In the genomic region with DNA sequence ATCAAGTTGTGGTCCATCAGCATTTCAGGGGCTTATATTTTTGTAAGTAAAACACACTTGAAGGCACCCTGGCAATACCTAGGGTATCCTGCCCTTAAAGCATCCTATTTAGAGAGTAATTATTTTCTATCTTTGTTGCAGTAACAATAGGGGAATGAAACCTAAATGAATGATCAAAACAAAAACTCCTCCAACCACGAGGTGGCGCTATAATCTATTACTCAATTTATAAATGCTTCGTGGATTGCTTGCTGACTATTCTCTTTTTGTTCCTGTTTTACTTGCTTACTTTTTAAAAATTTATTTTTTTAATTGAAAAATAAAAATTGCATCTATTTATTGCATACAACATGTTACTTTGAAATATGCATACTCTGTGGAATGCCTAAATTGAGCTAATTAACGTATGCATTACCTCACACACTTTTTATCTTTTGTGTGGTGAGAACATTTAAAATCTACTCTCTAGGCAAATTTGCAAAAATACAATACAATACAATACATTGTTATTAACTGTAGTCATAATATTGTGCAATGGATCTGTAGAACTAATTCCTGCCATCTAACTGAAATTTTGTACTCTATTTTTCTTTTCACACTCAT, we compare ENCODE assay signal across 9 cellular contexts.
DNase-seq lines count a peak whose midpoint lies in the region; ATAC-seq, FAIRE-seq and TF ChIP-seq lines count a peak whose summit lies in the region.
"Had no signal": no experiment of that assay in that cellular context is flagged by ENCODE, and none has a peak within 500 bp of the region (broad histone marks: within the 10 kb centered on the region; RNA-seq: fewer than 3 reads in every experiment).

No MANE protein-coding gene starts in this region.

- H3K27me3 ChIP-seq in H9 (ENCODE audit: insufficient read depth, low read length) = no peaks in the 10 kb centered on the region
- no peaks in the 10 kb centered on the region for H3K27me3 ChIP-seq in OCI-LY1 (ENCODE audit: insufficient read depth, low read length)

- no peaks in the 10 kb centered on the region for H3K79me2 ChIP-seq in H9 (ENCODE audit: insufficient read depth, low read length)
- H3K79me2 ChIP-seq in OCI-LY1 (ENCODE audit: insufficient read depth, low read length) = no peaks in the 10 kb centered on the region

- H4K20me1 ChIP-seq in H9 (ENCODE audit: control insufficient read depth, insufficient read depth, insufficient read length) = no peaks in the 10 kb centered on the region
- no peaks in the 10 kb centered on the region for H4K20me1 ChIP-seq in OCI-LY1 (ENCODE audit: insufficient read depth, low read length)

- peaks cover 3% of the 10 kb centered on the region; the same call in 1 of the 2 replicates for H3K4me1 ChIP-seq in H9 (ENCODE audit: insufficient read depth, low read length)
- H3K4me1 ChIP-seq in OCI-LY1 (ENCODE audit: insufficient read depth, low read length, severe bottlenecking) = no peaks in the 10 kb centered on the region

- no peak for DNase-seq in D721Med (ENCODE audit: insufficient read length, low spot score)
- DNase-seq in H9 = no peak
- DNase-seq in endothelial cell (ENCODE audit: low spot score) = peak; percentile 33
- DNase-seq in pons (ENCODE audit: low spot score) = peak; percentile 69
- DNase-seq in NCI-H128 (lab: John Stamatoyannopoulos, UW; ENCODE audit: unreplicated experiment) = no peak
- DNase-seq in activated CD8-positive, alpha-beta memory T cell treated with anti-CD3 and anti-CD28 coated beads for 24 hours = no peak
- DNase-seq in T-helper 17 cell = no peak

- H4K8ac ChIP-seq in H9 (replicated peaks; ENCODE audit: insufficient read length, low read depth, low read length) = no peak overlapping the region

- no peak overlapping the region for H2BK12ac ChIP-seq in H9 (ENCODE audit: insufficient read length, low read depth, low read length)

- no peak overlapping the region for H3K4ac ChIP-seq in H9 (ENCODE audit: low read depth, low read length)

- no peak overlapping the region for H2BK5ac ChIP-seq in H9 (ENCODE audit: insufficient read length, low read length)

- no peak overlapping the region for H3K56ac ChIP-seq in H9 (ENCODE audit: insufficient read length, low read depth, low read length)

- H3K18ac ChIP-seq in H9 (ENCODE audit: insufficient read length, low read depth, low read length) = no peak overlapping the region

- H3K27me3 Mint-ChIP-seq in H9 (ENCODE audit: low read depth) (no peaks in the 10 kb centered on the region), endothelial cell (ENCODE audit: unreplicated experiment) (no peaks in the 10 kb centered on the region), T-helper 17 cell (peaks cover 4% of the 10 kb centered on the region)

- no peak overlapping the region for H3K4me3 ChIP-seq in OCI-LY1 (ENCODE audit: low read depth, low read length, poor library complexity, severe bottlenecking)

- H3K9ac ChIP-seq in H9 (ENCODE audit: extremely low read depth, insufficient read length, low read length) (no peak overlapping the region), OCI-LY1 (ENCODE audit: low read length) (no peak overlapping the region)

- H3K36me3 ChIP-seq in OCI-LY1 (ENCODE audit: insufficient read depth, low read length) = no peaks in the 10 kb centered on the region

- H3K27ac Mint-ChIP-seq in H9 = no peak overlapping the region
- H3K27ac Mint-ChIP-seq in endothelial cell (ENCODE audit: unreplicated experiment) = no peak overlapping the region
- H3K27ac Mint-ChIP-seq in T-helper 17 cell = no peak overlapping the region
- H3K27ac Mint-ChIP-seq: T-cell had no signal

- no peak overlapping the region for H4K5ac ChIP-seq in H9 (ENCODE audit: insufficient read length, low read depth, low read length)

- H3K27ac ChIP-seq in H9 (ENCODE audit: insufficient read length, low read depth, low read length) (no peak overlapping the region), OCI-LY1 (ENCODE audit: low read depth, low read length, poor library complexity, severe bottlenecking) (no peak overlapping the region)

- H3K36me3 Mint-ChIP-seq in H9 (ENCODE audit: insufficient read depth in 1 of 3, low read depth in 3 of 3) (no peaks in the 10 kb centered on the region), endothelial cell (ENCODE audit: low read depth, unreplicated experiment) (no peaks in the 10 kb centered on the region), T-helper 17 cell (ENCODE audit: low read depth) (no peaks in the 10 kb centered on the region)
- H3K36me3 Mint-ChIP-seq: T-cell had no signal

- H2AK5ac ChIP-seq in H9 (ENCODE audit: insufficient read length, low read length) = no peak overlapping the region

- peaks cover 21 to 33% of the 10 kb centered on the region in 2 experiments for H3K4me1 Mint-ChIP-seq in H9
- H3K4me1 Mint-ChIP-seq in endothelial cell (ENCODE audit: unreplicated experiment) = peaks cover 18% of the 10 kb centered on the region
- peaks cover 2% of the 10 kb centered on the region for H3K4me1 Mint-ChIP-seq in T-helper 17 cell
- H3K4me1 Mint-ChIP-seq: T-cell had no signal

- H2BK15ac ChIP-seq in H9 (ENCODE audit: low read depth, low read length) = no peak overlapping the region

- H3K14ac ChIP-seq in H9 (ENCODE audit: insufficient read depth, low read length) = no peak overlapping the region

- no peak overlapping the region for H2BK20ac ChIP-seq in H9 (ENCODE audit: low read depth, low read length, poor library complexity, severe bottlenecking)

- no peak for ATAC-seq in T-helper 17 cell
- ATAC-seq: T-cell had no signal

- no peak overlapping the region for H3K23ac ChIP-seq in H9 (ENCODE audit: insufficient read length, low read depth, low read length)

- no peak overlapping the region for H2BK120ac ChIP-seq in H9 (ENCODE audit: low read depth, low read length, poor library complexity, severe bottlenecking)

- no peaks in the 10 kb centered on the region for H3F3A ChIP-seq in OCI-LY1 (ENCODE audit: insufficient read depth, low read length)

- TF ChIP-seq CTCF in D721Med (IDR thresholded peaks at IDR 0.05; ENCODE audit: insufficient read depth, missing control alignments) (peak; percentile 68), H9 (conservative IDR thresholded peaks at IDR 0.05) (peak; percentile 83), OCI-LY1 (IDR thresholded peaks at IDR 0.05; ENCODE audit: low read length) (peak; percentile 67), endothelial cell (IDR thresholded peaks at IDR 0.05; ENCODE audit: unreplicated experiment) (peak; percentile 95)

- H3K4me2 ChIP-seq in H9 (ENCODE audit: insufficient read depth, insufficient read length, low read length) (no peak overlapping the region), OCI-LY1 (ENCODE audit: low read length) (no peak overlapping the region)

- H3K9me3 ChIP-seq in H9 (ENCODE audit: control insufficient read depth, low read depth, low read length) (no peaks in the 10 kb centered on the region), OCI-LY1 (ENCODE audit: low read length) (no peaks in the 10 kb centered on the region), T-helper 17 cell (ENCODE audit: control insufficient read depth, low read length, poor library complexity, severe bottlenecking) (no peaks in the 10 kb centered on the region)

- no peaks in the 10 kb centered on the region for H3K79me1 ChIP-seq in H9 (ENCODE audit: insufficient read depth, low read depth, low read length, poor library complexity, severe bottlenecking)

- no peak overlapping the region for H3T11ph ChIP-seq in H9 (ENCODE audit: low read length)

- H2AFZ ChIP-seq in H9 (ENCODE audit: low read length) = no peak overlapping the region
- no peak overlapping the region for H2AFZ ChIP-seq in OCI-LY1 (ENCODE audit: low read length)

- no peak overlapping the region for H4K91ac ChIP-seq in H9 (ENCODE audit: insufficient read length, low read depth, low read length)

- FAIRE-seq in D721Med (lab: Jason Lieb, UNC) = no peak

- H3K4me3 Mint-ChIP-seq in H9 (no peak overlapping the region), endothelial cell (ENCODE audit: unreplicated experiment) (no peak overlapping the region), T-helper 17 cell (no peak overlapping the region)
- H3K4me3 Mint-ChIP-seq: T-cell had no signal

- H3K9me2 ChIP-seq in OCI-LY1 (ENCODE audit: low read depth, low read length) = no peaks in the 10 kb centered on the region

- no peaks in the 10 kb centered on the region for H3K23me2 ChIP-seq in H9 (ENCODE audit: insufficient read length, low read depth, low read length, poor library complexity, severe bottlenecking)

- no peaks in the 10 kb centered on the region for H3K9me3 Mint-ChIP-seq in H9
- H3K9me3 Mint-ChIP-seq in endothelial cell (ENCODE audit: unreplicated experiment) = no peaks in the 10 kb centered on the region
- H3K9me3 Mint-ChIP-seq: T-cell had no signal

- WGBS in H9 (ENCODE audit: extremely low coverage, insufficient read length, low lambda C conversion rate) = no CpG with 5 or more reads among the region's 4 CpGs

Comparison
In these comparisons a context has a peak if more than half of its experiments do, and no peak if none do; other contexts are left out.
1. DNase-seq: peak in endothelial cell (single experiment) and pons (single experiment); none in D721Med (single experiment), H9 (single experiment), NCI-H128 (single experiment), activated CD8-positive, alpha-beta memory T cell treated with anti-CD3 and anti-CD28 coated beads for 24 hours (single experiment) and T-helper 17 cell (0 of 3).
2. Peak in every context shown above with its lines, with median percentiles within 50 percentile points of each other: CTCF ChIP-seq.